ENCODE assay signal across 9 cellular contexts in the genomic region with DNA sequence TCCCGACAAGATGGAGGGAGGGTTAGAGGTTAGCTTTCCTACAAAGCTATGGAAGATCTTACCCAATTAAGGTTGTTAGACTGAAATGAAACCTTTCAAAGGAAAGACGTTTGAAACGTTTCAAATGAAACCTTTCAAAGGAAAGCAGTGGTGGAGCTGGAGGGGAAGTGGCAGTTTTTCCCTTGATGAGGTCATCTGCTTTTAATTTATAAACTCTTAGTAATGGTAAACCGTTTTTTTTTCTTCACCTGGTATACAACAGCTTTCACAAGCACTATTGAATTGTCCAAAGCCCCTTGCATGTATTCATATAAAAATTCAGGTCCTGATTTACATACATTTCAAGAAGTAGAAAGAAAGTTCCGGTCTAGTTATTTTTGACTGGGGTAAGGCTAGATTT. TPM values are rescaled to one million over a fixed set of nuclear protein-coding genes. Genes with fewer than 3 reads are reported as not detected.
DNase-seq lines count a peak whose midpoint lies in the region; ATAC-seq lines count a peak whose summit lies in the region.
"Had no signal": no experiment of that assay in that cellular context is flagged by ENCODE, and none has a peak within 500 bp of the region (broad histone marks: within the 10 kb centered on the region; RNA-seq: fewer than 3 reads in every experiment).

No MANE protein-coding gene starts in this region.

- no peak for DNase-seq in activated CD8-positive, alpha-beta memory T cell treated with anti-CD3 and anti-CD28 coated beads, Interleukin-2, amount 10 ng/mL, durations not matched to agents 7 days and 5 days
- DNase-seq in activated CD8-positive, alpha-beta memory T cell treated with anti-CD3 and anti-CD28 coated beads, Interleukin-2, amount 50 U/mL, for 4 hours, result no peak
- DNase-seq in neuronal stem cell (ENCODE audit: low spot score) (no peak), RPMI8226 (no peak), NCI-H1092 treated with DMSO at 0.1 percent for 48 hours (lab: John Stamatoyannopoulos, UW) (no peak), NCI-H2081 (lab: John Stamatoyannopoulos, UW) (no peak)
- DNase-seq: ACHN had no signal

- peak overlapping the region; percentile 80 for H3K27ac Mint-ChIP-seq in activated CD8-positive, alpha-beta memory T cell treated with anti-CD3 and anti-CD28 coated beads, Interleukin-2, amount 10 ng/mL, durations not matched to agents 7 days and 5 days
- H3K27ac Mint-ChIP-seq in T-helper 1 cell treated with Interleukin-12 subunit alpha and Interleukin-12 subunit beta and Interleukin-4 antibody, amounts not matched to agents 30 μg/mL and 1 μg/mL, for 36 hours, result peak overlapping the region; percentile 45

- no peak overlapping the region for H3K18ac ChIP-seq in neuronal stem cell (ENCODE audit: low read length)

- H3K36me3 Mint-ChIP-seq in activated CD8-positive, alpha-beta memory T cell treated with anti-CD3 and anti-CD28 coated beads, Interleukin-2, amount 10 ng/mL, durations not matched to agents 7 days and 5 days, result peaks cover 19% of the 10 kb centered on the region
- peaks cover 22% of the 10 kb centered on the region for H3K36me3 Mint-ChIP-seq in T-helper 1 cell treated with Interleukin-12 subunit alpha and Interleukin-12 subunit beta and Interleukin-4 antibody, amounts not matched to agents 30 μg/mL and 1 μg/mL, for 36 hours (ENCODE audit: low read depth)

- H3K4me1 ChIP-seq in neuronal stem cell (ENCODE audit: control insufficient read depth in 2 of 2, insufficient read depth in 1 of 2, low read depth in 1 of 2, low read length in 2 of 2), result no peaks in the 10 kb centered on the region

- no peaks in the 10 kb centered on the region for H3K9me3 Mint-ChIP-seq in activated CD8-positive, alpha-beta memory T cell treated with anti-CD3 and anti-CD28 coated beads, Interleukin-2, amount 10 ng/mL, durations not matched to agents 7 days and 5 days (ENCODE audit: low read depth)
- H3K9me3 Mint-ChIP-seq in T-helper 1 cell treated with Interleukin-12 subunit alpha and Interleukin-12 subunit beta and Interleukin-4 antibody, amounts not matched to agents 30 μg/mL and 1 μg/mL, for 36 hours, result no peaks in the 10 kb centered on the region

- no peak overlapping the region for H3K23ac ChIP-seq in neuronal stem cell (ENCODE audit: low read depth, low read length, poor library complexity)

- H2BK12ac ChIP-seq in neuronal stem cell (ENCODE audit: low read length), result no peak overlapping the region

- H3K9ac ChIP-seq in neuronal stem cell (ENCODE audit: low read depth, low read length, poor library complexity), result no peak overlapping the region

- H2AFZ ChIP-seq in neuronal stem cell (ENCODE audit: low read length), result peak overlapping the region; percentile 7

- peak overlapping the region; percentile 53 for H3K4me3 Mint-ChIP-seq in activated CD8-positive, alpha-beta memory T cell treated with anti-CD3 and anti-CD28 coated beads, Interleukin-2, amount 10 ng/mL, durations not matched to agents 7 days and 5 days
- peak overlapping the region; percentile 22 for H3K4me3 Mint-ChIP-seq in T-helper 1 cell treated with Interleukin-12 subunit alpha and Interleukin-12 subunit beta and Interleukin-4 antibody, amounts not matched to agents 30 μg/mL and 1 μg/mL, for 36 hours

- no peak overlapping the region for H3K4me2 ChIP-seq in neuronal stem cell (ENCODE audit: insufficient read depth, low read length, poor library complexity, severe bottlenecking)

- H2AK5ac ChIP-seq in neuronal stem cell (ENCODE audit: low read depth, low read length), result no peak overlapping the region

- H3K27ac ChIP-seq in neuronal stem cell (replicated peaks; ENCODE audit: low read length), result no peak overlapping the region

- H3K14ac ChIP-seq in neuronal stem cell (ENCODE audit: low read length), result no peak overlapping the region

- CTCF ChIA-PET in activated CD8-positive, alpha-beta memory T cell treated with anti-CD3 and anti-CD28 coated beads, Interleukin-2, amount 10 ng/mL, durations not matched to agents 7 days and 5 days (lab: Charles Lee), result interaction anchor here (0.7 kb wide), 1 partner anchor 67 kb away, joined by 3 read pairs; no protein-coding TSS in a partner anchor

- no peak overlapping the region for H4K8ac ChIP-seq in neuronal stem cell (ENCODE audit: low read depth, low read length)

- peaks cover 0 to 39% (median 8%) of the 10 kb centered on the region in 3 experiments for H3K27me3 ChIP-seq in neuronal stem cell (ENCODE audit: control insufficient read depth in 3 of 3, insufficient read depth in 3 of 3, low read depth in 1 of 3, low read length in 3 of 3)

- H2BK120ac ChIP-seq in neuronal stem cell (ENCODE audit: low read depth, low read length), result no peak overlapping the region

- H3K4ac ChIP-seq in neuronal stem cell (ENCODE audit: low read length), result no peak overlapping the region

- peaks cover 0 to 22% of the 10 kb centered on the region in 2 donors for H3K36me3 ChIP-seq in neuronal stem cell (replicated peaks in 1 of 2; ENCODE audit: control insufficient read depth in 2 of 2, insufficient read depth in 2 of 2, low read length in 2 of 2)

- no CpG with 5 or more reads among the region's 5 CpGs for WGBS in neuronal stem cell (ENCODE audit: extremely low coverage in 2 of 2, insufficient read length in 2 of 2, insufficient replicate concordance in 1 of 2), 2 donors

- no peak overlapping the region for H2BK5ac ChIP-seq in neuronal stem cell (ENCODE audit: low read length)

- H4K91ac ChIP-seq in neuronal stem cell (ENCODE audit: low read depth, low read length, poor library complexity), result no peak overlapping the region

- no peak overlapping the region for H2BK15ac ChIP-seq in neuronal stem cell (ENCODE audit: low read length)

- no peak for ATAC-seq in activated CD8-positive, alpha-beta memory T cell treated with anti-CD3 and anti-CD28 coated beads, Interleukin-2, amount 10 ng/mL, durations not matched to agents 7 days and 5 days
- ATAC-seq in HG03354 (IDR thresholded peaks at IDR 0.05; ENCODE audit: poor library complexity, severe bottlenecking, unreplicated experiment), result peak; percentile 40

- H3K9me3 ChIP-seq in neuronal stem cell (replicated peaks in 1 of 2; ENCODE audit: control insufficient read depth in 2 of 2, insufficient read depth in 1 of 2, low read depth in 1 of 2, low read length in 2 of 2), result no peaks in the 10 kb centered on the region

- H3K4me1 Mint-ChIP-seq in activated CD8-positive, alpha-beta memory T cell treated with anti-CD3 and anti-CD28 coated beads, Interleukin-2, amount 10 ng/mL, durations not matched to agents 7 days and 5 days, result peaks cover 61% of the 10 kb centered on the region
- H3K4me1 Mint-ChIP-seq in T-helper 1 cell treated with Interleukin-12 subunit alpha and Interleukin-12 subunit beta and Interleukin-4 antibody, amounts not matched to agents 30 μg/mL and 1 μg/mL, for 36 hours (ENCODE audit: low read depth), result peaks cover 60% of the 10 kb centered on the region

- H3K4me3 ChIP-seq in neuronal stem cell (ENCODE audit: low read length in 2 of 2), result no peak overlapping the region

- no peaks in the 10 kb centered on the region for H3K27me3 Mint-ChIP-seq in activated CD8-positive, alpha-beta memory T cell treated with anti-CD3 and anti-CD28 coated beads, Interleukin-2, amount 10 ng/mL, durations not matched to agents 7 days and 5 days
- H3K27me3 Mint-ChIP-seq in T-helper 1 cell treated with Interleukin-12 subunit alpha and Interleukin-12 subunit beta and Interleukin-4 antibody, amounts not matched to agents 30 μg/mL and 1 μg/mL, for 36 hours (ENCODE audit: low read depth), result no peaks in the 10 kb centered on the region

- no peaks in the 10 kb centered on the region for H3K79me1 ChIP-seq in neuronal stem cell (ENCODE audit: low read depth, low read length)

RNA-seq across cellular contexts. Expression of gene PMAIP1, which starts 7.4 kb away (rescaled TPM):
- total RNA-seq in activated CD8-positive, alpha-beta memory T cell treated with anti-CD3 and anti-CD28 coated beads, Interleukin-2, amount 10 ng/mL, durations not matched to agents 7 days and 5 days, result 10 to 100 TPM; 54.7 to 64.7 TPM
- 1.5 TPM for polyA plus RNA-seq in neuronal stem cell (2013, experiment 1 of 2)
- 1.6 TPM for polyA plus RNA-seq in neuronal stem cell (2013, experiment 2 of 2)
